9 cellular contexts compared by ENCODE assay signal in the genomic region with DNA sequence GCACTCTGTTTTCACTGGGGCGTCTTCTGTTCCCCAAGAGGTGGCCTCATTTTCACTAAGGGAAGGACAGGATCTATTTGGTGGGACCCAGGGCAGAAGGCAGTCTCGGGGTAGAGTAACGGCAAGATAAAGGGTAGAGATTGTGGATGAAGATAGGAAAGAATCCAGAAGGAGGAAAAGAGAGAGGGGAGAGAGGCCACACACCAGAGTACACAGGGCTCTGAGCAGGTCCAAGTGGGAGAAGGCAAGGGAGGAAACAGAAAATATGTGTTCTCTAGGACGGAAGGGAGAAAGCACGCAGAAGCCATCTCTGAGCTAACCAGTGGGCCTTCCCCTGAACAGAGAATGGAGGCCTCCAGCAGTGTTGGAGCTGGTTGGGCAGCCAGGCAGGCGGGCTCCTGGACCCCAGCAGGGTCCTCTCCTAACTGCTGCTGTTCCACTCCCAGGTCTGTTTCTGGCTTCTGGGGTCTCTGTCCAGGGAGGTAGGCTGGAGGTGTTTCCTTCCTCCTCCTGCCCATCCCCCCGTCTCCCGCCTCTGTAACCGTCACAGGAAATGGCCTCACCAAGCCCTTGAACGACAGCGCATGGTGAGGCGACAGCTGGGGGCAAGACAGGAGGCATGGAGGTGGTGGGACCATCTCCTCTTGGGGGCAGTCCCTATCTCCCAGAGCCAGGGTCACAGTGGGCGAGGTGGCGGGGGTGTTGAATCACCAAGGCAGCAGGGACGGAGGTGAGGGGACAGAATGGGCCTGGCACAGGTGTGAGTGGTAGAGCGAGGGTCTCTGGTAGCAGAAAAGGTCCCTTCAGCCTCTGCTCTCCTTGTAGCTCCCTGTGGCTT. TPM values are rescaled to one million over a fixed set of nuclear protein-coding genes. Genes with fewer than 3 reads are reported as not detected.
A peak's percentile ranks its signal among the peaks of the same experiment; 100 is the strongest.
DNase-seq lines count a peak whose midpoint lies in the region; ATAC-seq and TF ChIP-seq lines count a peak whose summit lies in the region.
"Had no signal": no experiment of that assay in that cellular context is flagged by ENCODE, and none has a peak within 500 bp of the region (broad histone marks: within the 10 kb centered on the region; RNA-seq: fewer than 3 reads in every experiment).

No MANE protein-coding gene starts in this region.

- POLR2A ChIA-PET in RWPE1 (lab: Yijun Ruan, JAX; ENCODE audit: low non-redundant PET), result no interaction called here

- peaks cover 12% of the 10 kb centered on the region for H3K36me3 Mint-ChIP-seq in CD4-positive, CD25-positive, alpha-beta regulatory T cell
- peaks cover 19% of the 10 kb centered on the region for H3K36me3 Mint-ChIP-seq in natural killer cell treated with Interleukin-12 subunit alpha and Interleukin-12 subunit beta and Interleukin-15 and Interleukin-18, amount 100 ng/mL, for 72 hours

- no peak for TF ChIP-seq CTCF in RWPE1 (conservative IDR thresholded peaks at IDR 0.05; ENCODE audit: low read depth)

- DNase-seq in CD4-positive, CD25-positive, alpha-beta regulatory T cell, result peak in 2 of 3 donors; percentile 59 to 78
- DNase-seq in activated CD8-positive, alpha-beta memory T cell treated with anti-CD3 and anti-CD28 coated beads, Interleukin-2, amount 50 U/mL, for 4 hours, result peak; percentile 54
- peak; percentile 86 for DNase-seq in natural killer cell treated with Interleukin-12 subunit alpha and Interleukin-12 subunit beta and Interleukin-15 and Interleukin-18, amount 100 ng/mL, for 72 hours (ENCODE audit: low spot score)
- DNase-seq in COLO668 (lab: John Stamatoyannopoulos, UW; ENCODE audit: unreplicated experiment) (no peak), RWPE1 (ENCODE audit: low spot score) (no peak), DMS79 treated with DMSO at 0.1 percent for 48 hours (lab: John Stamatoyannopoulos, UW) (no peak), NCI-H82 (lab: John Stamatoyannopoulos, UW) (no peak)
- DNase-seq: DMS53 had no signal

- H3K4me1 Mint-ChIP-seq in CD4-positive, CD25-positive, alpha-beta regulatory T cell, result peaks cover 10 to 98% (median 68%) of the 10 kb centered on the region in 4 donors
- H3K4me1 Mint-ChIP-seq in natural killer cell treated with Interleukin-12 subunit alpha and Interleukin-12 subunit beta and Interleukin-15 and Interleukin-18, amount 100 ng/mL, for 72 hours (ENCODE audit: low read depth in 2 of 2), result peaks cover 60 to 67% of the 10 kb centered on the region in 2 donors

- no peaks in the 10 kb centered on the region for H3K27me3 ChIP-seq in CD4-positive, CD25-positive, alpha-beta regulatory T cell (ENCODE audit: control insufficient read depth, insufficient read depth, low read length)

- ATAC-seq in CD4-positive, CD25-positive, alpha-beta regulatory T cell (ENCODE audit: low read depth in 2 of 2), result peak; percentile 7 to 12
- peak; percentile 74 to 80 for ATAC-seq in natural killer cell treated with Interleukin-12 subunit alpha and Interleukin-12 subunit beta and Interleukin-15 and Interleukin-18, amount 100 ng/mL, for 72 hours

- peak overlapping the region; percentile 90 to 99 (median 98) for H3K4me3 Mint-ChIP-seq in CD4-positive, CD25-positive, alpha-beta regulatory T cell
- peak overlapping the region; percentile 99 for H3K4me3 Mint-ChIP-seq in natural killer cell treated with Interleukin-12 subunit alpha and Interleukin-12 subunit beta and Interleukin-15 and Interleukin-18, amount 100 ng/mL, for 72 hours

- no peaks in the 10 kb centered on the region for H3K9me3 Mint-ChIP-seq in CD4-positive, CD25-positive, alpha-beta regulatory T cell
- H3K9me3 Mint-ChIP-seq in natural killer cell treated with Interleukin-12 subunit alpha and Interleukin-12 subunit beta and Interleukin-15 and Interleukin-18, amount 100 ng/mL, for 72 hours, result no peaks in the 10 kb centered on the region

- H3K27ac ChIP-seq in CD4-positive, CD25-positive, alpha-beta regulatory T cell (ENCODE audit: insufficient read depth, low read length, poor library complexity, severe bottlenecking), result peak overlapping the region; percentile 93
- H3K27ac ChIP-seq in KOPT-K1 (ENCODE audit: low read depth, low read length, poor library complexity, severe bottlenecking), result peak overlapping the region; percentile 99
- no peak overlapping the region for H3K27ac ChIP-seq in RWPE1

- H3K27me3 Mint-ChIP-seq in CD4-positive, CD25-positive, alpha-beta regulatory T cell, result peaks cover 4% of the 10 kb centered on the region
- no peaks in the 10 kb centered on the region for H3K27me3 Mint-ChIP-seq in natural killer cell treated with Interleukin-12 subunit alpha and Interleukin-12 subunit beta and Interleukin-15 and Interleukin-18, amount 100 ng/mL, for 72 hours

- H3K4me3 ChIP-seq in CD4-positive, CD25-positive, alpha-beta regulatory T cell (ENCODE audit: low read depth, low read length), result peak overlapping the region; percentile 89

- peak overlapping the region; percentile 98 to 100 (median 99) for H3K27ac Mint-ChIP-seq in CD4-positive, CD25-positive, alpha-beta regulatory T cell
- peak overlapping the region; percentile 95 to 98 for H3K27ac Mint-ChIP-seq in natural killer cell treated with Interleukin-12 subunit alpha and Interleukin-12 subunit beta and Interleukin-15 and Interleukin-18, amount 100 ng/mL, for 72 hours

- CTCF ChIA-PET in RWPE1 (lab: Yijun Ruan, JAX), result no interaction called here

- H3K36me3 ChIP-seq in CD4-positive, CD25-positive, alpha-beta regulatory T cell (ENCODE audit: control insufficient read depth, insufficient read depth, low read length), result peaks cover 24% of the 10 kb centered on the region
- peaks cover 49% of the 10 kb centered on the region for H3K36me3 ChIP-seq in KOPT-K1 (ENCODE audit: insufficient read depth, low read length)

- H3K4me1 ChIP-seq in CD4-positive, CD25-positive, alpha-beta regulatory T cell (ENCODE audit: control insufficient read depth, insufficient read depth, low read length, poor library complexity, severe bottlenecking), result peaks cover 100% of the 10 kb centered on the region

- no peaks in the 10 kb centered on the region for H3K9me3 ChIP-seq in CD4-positive, CD25-positive, alpha-beta regulatory T cell (ENCODE audit: control insufficient read depth in 2 of 2, low read length in 2 of 2)
- H3K9me3 ChIP-seq in KOPT-K1 (ENCODE audit: insufficient read depth, low read length, poor library complexity, severe bottlenecking), result no peaks in the 10 kb centered on the region

RNA-seq across cellular contexts. Expression of gene PTPN7, which starts 0.6 kb away (rescaled TPM):
- 124 TPM for total RNA-seq in CD4-positive, CD25-positive, alpha-beta regulatory T cell
- polyA plus RNA-seq in CD4-positive, CD25-positive, alpha-beta regulatory T cell, result 10 to 100 TPM; 57.5 to 83.1 (median 76.8) TPM
- 100 to 1,000 TPM; 227 to 312 TPM for total RNA-seq in natural killer cell treated with Interleukin-12 subunit alpha and Interleukin-12 subunit beta and Interleukin-15 and Interleukin-18, amount 100 ng/mL, for 72 hours

RNA-seq across cellular contexts. Expression of gene ARL8A, which starts 15.2 kb away (rescaled TPM):
- 84.1 TPM for total RNA-seq in CD4-positive, CD25-positive, alpha-beta regulatory T cell
- polyA plus RNA-seq in CD4-positive, CD25-positive, alpha-beta regulatory T cell, result 10 to 100 TPM in 1 of 4 donors, 1 to 10 TPM in 3; 6.6 to 11.1 (median 7.7) TPM
- total RNA-seq in natural killer cell treated with Interleukin-12 subunit alpha and Interleukin-12 subunit beta and Interleukin-15 and Interleukin-18, amount 100 ng/mL, for 72 hours, result 10 to 100 TPM; 68.0 to 80.0 TPM

RNA-seq across cellular contexts. Expression of gene LGR6, which starts 33.8 kb away (rescaled TPM):
- total RNA-seq in CD4-positive, CD25-positive, alpha-beta regulatory T cell, result 0.32 TPM
- polyA plus RNA-seq in CD4-positive, CD25-positive, alpha-beta regulatory T cell, result under 1 TPM; 0.16 to 0.87 (median 0.30) TPM
- 1 to 10 TPM; 5.8 to 5.9 TPM for total RNA-seq in natural killer cell treated with Interleukin-12 subunit alpha and Interleukin-12 subunit beta and Interleukin-15 and Interleukin-18, amount 100 ng/mL, for 72 hours

RNA-seq across cellular contexts. Expression of gene GPR37L1, which starts 37.0 kb away (rescaled TPM):
- total RNA-seq in CD4-positive, CD25-positive, alpha-beta regulatory T cell, result not detected
- under 1 TPM; 0.03 to 0.25 (median 0.17) TPM for polyA plus RNA-seq in CD4-positive, CD25-positive, alpha-beta regulatory T cell
- total RNA-seq in natural killer cell treated with Interleukin-12 subunit alpha and Interleukin-12 subunit beta and Interleukin-15 and Interleukin-18, amount 100 ng/mL, for 72 hours, result not detected

Comparison
In these comparisons a context has a peak if more than half of its experiments do, and no peak if none do; other contexts are left out.
1. DNase-seq: peak in CD4-positive, CD25-positive, alpha-beta regulatory T cell (2 of 3), activated CD8-positive, alpha-beta memory T cell treated with anti-CD3 and anti-CD28 coated beads, Interleukin-2, amount 50 U/mL, for 4 hours (single experiment) and natural killer cell treated with Interleukin-12 subunit alpha and Interleukin-12 subunit beta and Interleukin-15 and Interleukin-18, amount 100 ng/mL, for 72 hours (single experiment); none in COLO668 (single experiment), RWPE1 (single experiment), DMS79 treated with DMSO at 0.1 percent for 48 hours (single experiment) and NCI-H82 (single experiment).